1 cellular context compared by ENCODE assay signal in genomic region chr2:156341482-156342251, GRCh38.
TF ChIP-seq lines count a peak whose summit lies in the region.

No MANE protein-coding gene starts in this region.

TF ChIP-seq in HEK293, 187 proteins besides CTCF, POLR2A, EP300 and RAD21 (continued from another document):
- TF ChIP-seq ZNF518A (tag by site-specific recombination; conservative IDR thresholded peaks at IDR 0.05; ENCODE audit: low read depth) (no peak), ZNF335 (tag by site-specific recombination; conservative IDR thresholded peaks at IDR 0.05) (peak; percentile 48; the same call in 1 of the 2 replicates), PRDM2 (tag by site-specific recombination; IDR thresholded peaks at IDR 0.05; ENCODE audit: borderline replicate concordance) (no peak), ZNF658 (tag by site-specific recombination; IDR thresholded peaks at IDR 0.05) (no peak), ZNF701 (tag by site-specific recombination; IDR thresholded peaks at IDR 0.05) (no peak), PRDM1 (tag by site-specific recombination; IDR thresholded peaks at IDR 0.05) (no peak), KLF7 (tag by site-specific recombination; IDR thresholded peaks at IDR 0.05; ENCODE audit: borderline replicate concordance) (no peak), ZNF37A (tag by site-specific recombination; IDR thresholded peaks at IDR 0.05) (no peak), ZNF157 (tag by site-specific recombination; IDR thresholded peaks at IDR 0.05) (no peak), WT1 (tag by site-specific recombination; IDR thresholded peaks at IDR 0.05) (peak; percentile 44), TRIM28 (IDR thresholded peaks at IDR 0.05; ENCODE audit: borderline replicate concordance, low read length) (no peak), ZNF555 (tag by site-specific recombination; conservative IDR thresholded peaks at IDR 0.05) (no peak), SALL2 (tag by site-specific recombination; IDR thresholded peaks at IDR 0.05; ENCODE audit: borderline replicate concordance) (no peak), GLIS2 (tag by site-specific recombination; IDR thresholded peaks at IDR 0.05) (peak; percentile 82), KLF17 (tag by site-specific recombination; IDR thresholded peaks at IDR 0.05) (no peak), ZBTB20 (tag by site-specific recombination; IDR thresholded peaks at IDR 0.05) (peak; percentile 69; the same call in 1 of the 2 replicates), ZNF704 (tag by site-specific recombination; IDR thresholded peaks at IDR 0.05) (no peak), ZNF394 (tag by site-specific recombination; IDR thresholded peaks at IDR 0.05; ENCODE audit: borderline replicate concordance) (peak; percentile 64; the same call in 1 of the 2 replicates), ZNF366 (tag by site-specific recombination; conservative IDR thresholded peaks at IDR 0.05) (peak; percentile 48; the same call in 1 of the 2 replicates), REST (tag by site-specific recombination; IDR thresholded peaks at IDR 0.05) (no peak), ZNF169 (tag by site-specific recombination; IDR thresholded peaks at IDR 0.05) (no peak), BCL6B (tag by site-specific recombination; IDR thresholded peaks at IDR 0.05) (peak; percentile 83), ZNF488 (tag by site-specific recombination; IDR thresholded peaks at IDR 0.05) (no peak), ZNF510 (tag by site-specific recombination; IDR thresholded peaks at IDR 0.05; ENCODE audit: insufficient replicate concordance) (no peak), ZNF132 (tag by site-specific recombination; IDR thresholded peaks at IDR 0.05; ENCODE audit: borderline replicate concordance) (no peak), ZNF664 (tag by site-specific recombination; IDR thresholded peaks at IDR 0.05) (no peak), ZNF146 (tag by site-specific recombination; IDR thresholded peaks at IDR 0.05) (no peak), MYNN (tag by site-specific recombination; IDR thresholded peaks at IDR 0.05; ENCODE audit: borderline replicate concordance) (no peak), ZNF211 (tag by site-specific recombination; IDR thresholded peaks at IDR 0.05; ENCODE audit: low read depth) (no peak), ZNF138 (tag by site-specific recombination; IDR thresholded peaks at IDR 0.05; ENCODE audit: borderline replicate concordance) (no peak), ZFP37 (tag by site-specific recombination; IDR thresholded peaks at IDR 0.05) (no peak), ZNF791 (tag by site-specific recombination; IDR thresholded peaks at IDR 0.05) (no peak), ZNF311 (tag by site-specific recombination; IDR thresholded peaks at IDR 0.05; ENCODE audit: borderline replicate concordance) (no peak), ZNF433 (tag by site-specific recombination; IDR thresholded peaks at IDR 0.05; ENCODE audit: low read depth) (no peak), ZNF514 (tag by site-specific recombination; IDR thresholded peaks at IDR 0.05) (no peak), ZNF404 (tag by site-specific recombination; IDR thresholded peaks at IDR 0.05) (no peak), ZNF785 (tag by site-specific recombination; IDR thresholded peaks at IDR 0.05) (no peak)
